In genomic region chr11:99693941-99694492, GRCh38 we compare ENCODE assay signal across 14 cellular contexts.
DNase-seq lines count a peak whose midpoint lies in the region; ATAC-seq and TF ChIP-seq lines count a peak whose summit lies in the region.
"Had no signal": no experiment of that assay in that cellular context is flagged by ENCODE, and none has a peak within 500 bp of the region (broad histone marks: within the 10 kb centered on the region; RNA-seq: fewer than 3 reads in every experiment).

No MANE protein-coding gene starts in this region.

- in situ Hi-C loops in Caki2 (cut with HindIII; ENCODE audit: low pct_unique_long_range_greater_than_20kb, low sequenced_read_pairs): no loop called here

- no peaks in the 10 kb centered on the region for H3K4me1 ChIP-seq in body of pancreas
- H3K4me1 ChIP-seq in lower lobe of right lung: no peaks in the 10 kb centered on the region

- TF ChIP-seq POLR2A in body of pancreas (IDR thresholded peaks at IDR 0.05): no peak

- H3K27ac ChIP-seq in body of pancreas (no peak overlapping the region), lower lobe of right lung (no peak overlapping the region)

- 8 to 11% methylated on average over 6 of the region's 6 CpGs for WGBS in body of pancreas, 2 donors

- intact Hi-C loops in body of pancreas (cut with DNase I) (no loop called here), lower lobe of right lung (cut with DNase I) (no loop called here)

- peak; percentile 21 for ATAC-seq in body of pancreas
- ATAC-seq in lower lobe of right lung: peak; percentile 19 to 78
- no peak for ATAC-seq in GM19035 (IDR thresholded peaks at IDR 0.05; ENCODE audit: unreplicated experiment)
- ATAC-seq: naive thymus-derived CD8-positive, alpha-beta T cell; T-helper 17 cell had no signal

- no peak overlapping the region for H3K4me3 ChIP-seq in body of pancreas
- no peak overlapping the region for H3K4me3 ChIP-seq in lower lobe of right lung

- TF ChIP-seq CTCF in body of pancreas (IDR thresholded peaks at IDR 0.05) (no peak), lower lobe of right lung (IDR thresholded peaks at IDR 0.05) (no peak)

- no peaks in the 10 kb centered on the region for H3K36me3 ChIP-seq in body of pancreas (replicated peaks in 1 of 2; ENCODE audit: insufficient read depth in 1 of 2, low read depth in 2 of 2)
- no peaks in the 10 kb centered on the region for H3K36me3 ChIP-seq in lower lobe of right lung

- H3K27me3 ChIP-seq in body of pancreas (no peaks in the 10 kb centered on the region), lower lobe of right lung (ENCODE audit: low read depth) (no peaks in the 10 kb centered on the region)

- DNase-seq in Caki2 (ENCODE audit: low read depth) (peak; percentile 69), NCI-H1105 treated with DMSO at 0.1 percent for 48 hours (lab: John Stamatoyannopoulos, UW) (peak; percentile 90), body of pancreas (peak in 2 of 4 donors; percentile 2 to 6), lower lobe of right lung (no peak), HuH-7.5 (ENCODE audit: low spot score) (no peak), pons (ENCODE audit: low spot score) (no peak), foreskin melanocyte (no peak)
- DNase-seq: CD4-positive, CD25-positive, alpha-beta regulatory T cell; hypothalamus; naive thymus-derived CD8-positive, alpha-beta T cell; NCI-H446 treated with DMSO at 0.1 percent for 48 hours; stimulated activated CD4-positive, alpha-beta T cell treated with anti-CD3 and anti-CD28 coated beads, Interleukin-2, amount 100 ng/mL, for 24 hours; T-helper 17 cell had no signal

- H3K9me3 ChIP-seq in body of pancreas: no peaks in the 10 kb centered on the region
- H3K9me3 ChIP-seq in lower lobe of right lung: no peaks in the 10 kb centered on the region

Comparison
In these comparisons a context has a peak if more than half of its experiments do, and no peak if none do; other contexts are left out.
1. DNase-seq: peak in Caki2 (single experiment) and NCI-H1105 treated with DMSO at 0.1 percent for 48 hours (single experiment); none in lower lobe of right lung (single experiment), HuH-7.5 (single experiment), pons (single experiment) and foreskin melanocyte (single experiment).